ENCODE assay signal across 11 cellular contexts in the genomic region with DNA sequence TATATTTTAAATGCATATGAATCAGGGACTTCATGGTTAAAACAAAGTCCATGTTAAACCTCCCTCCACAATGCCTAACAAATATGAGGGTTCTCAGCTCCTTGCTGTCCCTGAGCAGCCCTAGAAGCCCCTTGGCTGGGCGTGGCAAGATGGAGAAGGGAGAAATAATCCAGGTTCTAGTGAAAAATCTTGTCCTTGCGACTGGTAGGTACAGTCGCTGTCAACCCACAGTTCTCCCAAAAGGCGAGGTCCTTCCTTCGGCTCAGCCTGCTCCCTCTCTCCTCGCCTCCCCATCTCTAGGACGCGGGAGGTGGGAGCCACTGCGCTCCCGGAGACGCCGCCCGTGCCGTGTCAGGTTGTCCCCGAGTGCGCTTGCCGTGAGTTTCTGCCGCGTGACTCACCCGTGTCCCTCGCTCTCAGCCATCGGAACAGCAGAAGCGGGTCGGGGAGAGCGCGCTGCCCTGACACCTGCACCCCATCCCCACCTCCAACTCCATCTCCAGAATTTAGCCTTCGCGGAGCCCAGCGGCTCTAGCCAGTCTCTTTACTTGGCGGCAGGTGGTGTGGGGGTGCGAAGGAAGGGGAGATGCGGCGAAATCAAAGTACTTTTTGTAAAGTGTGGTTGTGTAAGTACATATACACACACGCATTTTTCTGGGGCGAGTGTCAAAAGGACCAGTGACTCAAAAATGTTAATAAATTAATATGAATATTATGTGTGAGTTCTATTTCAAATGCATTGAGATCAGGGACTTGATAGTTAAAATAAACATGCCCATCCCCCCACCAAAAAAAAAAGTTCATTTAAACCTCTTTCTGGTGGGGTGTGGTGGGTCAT.
DNase-seq lines count a peak whose midpoint lies in the region; ATAC-seq and TF ChIP-seq lines count a peak whose summit lies in the region.
"Had no signal": no experiment of that assay in that cellular context is flagged by ENCODE, and none has a peak within 500 bp of the region (broad histone marks: within the 10 kb centered on the region; RNA-seq: fewer than 3 reads in every experiment).

No MANE protein-coding gene starts in this region.

- no peaks in the 10 kb centered on the region for H3K36me3 ChIP-seq in upper lobe of left lung

- peaks cover 0 to 5% (median 0%) of the 10 kb centered on the region in 4 donors for H3K27me3 ChIP-seq in upper lobe of left lung

- intact Hi-C loops in activated naive CD4-positive, alpha-beta T cell treated with anti-CD3 and anti-CD28 coated beads for 36 hours (cut with micrococcal nuclease): no loop called here

- H3K4me1 Mint-ChIP-seq in activated naive CD4-positive, alpha-beta T cell treated with anti-CD3 and anti-CD28 coated beads for 36 hours (ENCODE audit: low read depth): peaks cover 2% of the 10 kb centered on the region

- ATAC-seq in activated naive CD4-positive, alpha-beta T cell treated with anti-CD3 and anti-CD28 coated beads, Interleukin-2, amount 50 U/mL, for 72 hours: no peak
- peak; percentile 47 to 54 for ATAC-seq in upper lobe of left lung (ENCODE audit: low FRiP score in 2 of 2)
- no peak for ATAC-seq in HG02884 (IDR thresholded peaks at IDR 0.05; ENCODE audit: unreplicated experiment)
- no peak for ATAC-seq in HG02852 (IDR thresholded peaks at IDR 0.05; ENCODE audit: unreplicated experiment)

- no peak overlapping the region for H3K4me3 Mint-ChIP-seq in activated naive CD4-positive, alpha-beta T cell treated with anti-CD3 and anti-CD28 coated beads for 36 hours

- WGBS in upper lobe of left lung, 2 donors: 7 to 12% methylated on average over 13 to 29 of the region's 35 CpGs

- CTCF ChIA-PET in activated naive CD4-positive, alpha-beta T cell treated with anti-CD3 and anti-CD28 coated beads for 36 hours (lab: Charles Lee): no interaction called here

- H3K27ac ChIP-seq in upper lobe of left lung: no peak overlapping the region

- peaks cover 36% of the 10 kb centered on the region for H3K27me3 Mint-ChIP-seq in activated naive CD4-positive, alpha-beta T cell treated with anti-CD3 and anti-CD28 coated beads for 36 hours (ENCODE audit: low read depth)

- no peaks in the 10 kb centered on the region for H3K9me3 ChIP-seq in upper lobe of left lung

- peak; percentile 10 for DNase-seq in activated naive CD4-positive, alpha-beta T cell treated with anti-CD3 and anti-CD28 coated beads for 36 hours
- no peak for DNase-seq in activated naive CD4-positive, alpha-beta T cell treated with anti-CD3 and anti-CD28 coated beads, Interleukin-2, amount 50 U/mL, for 72 hours (ENCODE audit: low spot score in 2 of 2)
- DNase-seq in epithelial cell of esophagus (ENCODE audit: low read depth) (peak; percentile 44), mucosa of gallbladder (ENCODE audit: low spot score) (peak; percentile 39), upper lobe of left lung (peak; percentile 33 to 76), SK-N-DZ (ENCODE audit: low spot score) (no peak)
- DNase-seq: foreskin melanocyte; NK-92 treated with Interleukin-12 subunit alpha and Interleukin-12 subunit beta, amount 100 ng/mL, for 24 hours; stimulated activated CD4-positive, alpha-beta T cell treated with anti-CD3 and anti-CD28 coated beads, Interleukin-12 subunit alpha, Interleukin-12 subunit beta, amount 100 ng/mL, for 4 hours had no signal

- no peak overlapping the region for H3K27ac Mint-ChIP-seq in activated naive CD4-positive, alpha-beta T cell treated with anti-CD3 and anti-CD28 coated beads for 36 hours
- H3K27ac Mint-ChIP-seq in activated naive CD4-positive, alpha-beta T cell treated with anti-CD3 and anti-CD28 coated beads, Interleukin-2, amount 50 U/mL, for 72 hours: no peak overlapping the region

- H3K4me3 ChIP-seq in epithelial cell of esophagus (ENCODE audit: low read length): peak overlapping the region; percentile 32
- H3K4me3 ChIP-seq in upper lobe of left lung: peak overlapping the region in 3 of 4 donors; percentile 7 to 34 (median 20)

- no peak for TF ChIP-seq POLR2A in upper lobe of left lung (IDR thresholded peaks at IDR 0.05)

- no peaks in the 10 kb centered on the region for H3K9me3 Mint-ChIP-seq in activated naive CD4-positive, alpha-beta T cell treated with anti-CD3 and anti-CD28 coated beads for 36 hours
- no peaks in the 10 kb centered on the region for H3K9me3 Mint-ChIP-seq in activated naive CD4-positive, alpha-beta T cell treated with anti-CD3 and anti-CD28 coated beads, Interleukin-2, amount 50 U/mL, for 72 hours

- peaks cover 0 to 16% (median 10%) of the 10 kb centered on the region in 4 donors for H3K4me1 ChIP-seq in upper lobe of left lung

- TF ChIP-seq CTCF in epithelial cell of esophagus (IDR thresholded peaks at IDR 0.05; ENCODE audit: insufficient read depth, low read depth, low read length, missing control alignments): no peak
- TF ChIP-seq CTCF in upper lobe of left lung (IDR thresholded peaks at IDR 0.05): no peak

- no peak for TF ChIP-seq EP300 in upper lobe of left lung (IDR thresholded peaks at IDR 0.05)

- H3K36me3 Mint-ChIP-seq in activated naive CD4-positive, alpha-beta T cell treated with anti-CD3 and anti-CD28 coated beads for 36 hours (ENCODE audit: low read depth): no peaks in the 10 kb centered on the region
- no peaks in the 10 kb centered on the region for H3K36me3 Mint-ChIP-seq in activated naive CD4-positive, alpha-beta T cell treated with anti-CD3 and anti-CD28 coated beads, Interleukin-2, amount 50 U/mL, for 72 hours

Comparison
In these comparisons a context has a peak if more than half of its experiments do, and no peak if none do; other contexts are left out.
1. DNase-seq: peak in activated naive CD4-positive, alpha-beta T cell treated with anti-CD3 and anti-CD28 coated beads for 36 hours (single experiment), epithelial cell of esophagus (single experiment), mucosa of gallbladder (single experiment) and upper lobe of left lung (2 of 2); none in activated naive CD4-positive, alpha-beta T cell treated with anti-CD3 and anti-CD28 coated beads, Interleukin-2, amount 50 U/mL, for 72 hours (0 of 2) and SK-N-DZ (single experiment).
2. ATAC-seq: peak in upper lobe of left lung (2 of 2); none in activated naive CD4-positive, alpha-beta T cell treated with anti-CD3 and anti-CD28 coated beads, Interleukin-2, amount 50 U/mL, for 72 hours (0 of 2), HG02884 (single experiment) and HG02852 (single experiment).